23 cellular contexts compared by ENCODE assay signal in genomic region chr15:50106438-50106837, GRCh38. TPM values are rescaled to one million over a fixed set of nuclear protein-coding genes. Genes with fewer than 3 reads are reported as not detected.
"Had no signal": no experiment of that assay in that cellular context is flagged by ENCODE, and none has a peak within 500 bp of the region (broad histone marks: within the 10 kb centered on the region; RNA-seq: fewer than 3 reads in every experiment).

No MANE protein-coding gene starts in this region.

- DNase-seq: activated B cell treated with CpG ODN at 0.5 μM for 24 hours; activated effector memory CD4-positive, alpha-beta T cell treated with Interleukin-2 at 50 U/mL for 16 hours; activated naive CD4-positive, alpha-beta T cell treated with anti-CD3 and anti-CD28 coated beads for 36 hours; activated naive CD8-positive, alpha-beta T cell treated with anti-CD3 and anti-CD28 coated beads, Interleukin-2, amount 50 U/mL, for 24 hours; activated T-cell treated with anti-CD3 and anti-CD28 coated beads, Interleukin-2, amount 50 U/mL, for 1 hour; amygdala; caudate nucleus; left cardiac atrium; left ventricle myocardium superior; mammary epithelial cell; nucleus accumbens; pancreas; retina; stimulated activated CD4-positive, alpha-beta T cell treated with anti-CD3 and anti-CD28 coated beads, Interleukin-4, amount 100 ng/mL, for 4 hours; stimulated activated CD8-positive, alpha-beta memory T cell treated with anti-CD3 and anti-CD28 coated beads, Interleukin-4, amount 100 ng/mL, for 48 hours; stimulated activated naive CD4-positive, alpha-beta T cell; transverse colon had no signal

- H3K27ac Mint-ChIP-seq: activated B cell treated with CpG ODN at 0.5 μM for 24 hours; activated naive CD4-positive, alpha-beta T cell treated with anti-CD3 and anti-CD28 coated beads for 36 hours had no signal

- H3K9me3 Mint-ChIP-seq: activated naive CD4-positive, alpha-beta T cell treated with anti-CD3 and anti-CD28 coated beads for 36 hours; activated naive CD8-positive, alpha-beta T cell treated with anti-CD3 and anti-CD28 coated beads, Interleukin-2, amount 50 U/mL, for 24 hours had no signal

- H3K4me3 Mint-ChIP-seq: activated B cell treated with CpG ODN at 0.5 μM for 24 hours; activated naive CD4-positive, alpha-beta T cell treated with anti-CD3 and anti-CD28 coated beads for 36 hours; activated naive CD8-positive, alpha-beta T cell treated with anti-CD3 and anti-CD28 coated beads, Interleukin-2, amount 50 U/mL, for 24 hours had no signal

- ATAC-seq: gastroesophageal sphincter, left cardiac atrium, left ventricle myocardium superior, pancreas, sciatic nerve had no signal

- H3K36me3 ChIP-seq: gastroesophageal sphincter, pancreas, prostate gland, transverse colon had no signal

- H3K9me3 ChIP-seq: gastroesophageal sphincter, pancreas, prostate gland, transverse colon had no signal

- H3K27me3 ChIP-seq: gastroesophageal sphincter, hepatocyte, pancreas, transverse colon had no signal

- H3K27me3 Mint-ChIP-seq: activated B cell treated with CpG ODN at 0.5 μM for 24 hours had no signal

- H3K4me1 ChIP-seq: pancreas, prostate gland had no signal

- H3K27ac ChIP-seq: hepatocyte, prostate gland had no signal

- H3K4me3 ChIP-seq: gastroesophageal sphincter, hepatocyte, pancreas, prostate gland, skin epidermis, transverse colon had no signal

RNA-seq across cellular contexts. Expression of gene ATP8B4, which starts 12.6 kb away (rescaled TPM):
- total RNA-seq: endothelial cell of umbilical vein had no signal
